In the genomic region with DNA sequence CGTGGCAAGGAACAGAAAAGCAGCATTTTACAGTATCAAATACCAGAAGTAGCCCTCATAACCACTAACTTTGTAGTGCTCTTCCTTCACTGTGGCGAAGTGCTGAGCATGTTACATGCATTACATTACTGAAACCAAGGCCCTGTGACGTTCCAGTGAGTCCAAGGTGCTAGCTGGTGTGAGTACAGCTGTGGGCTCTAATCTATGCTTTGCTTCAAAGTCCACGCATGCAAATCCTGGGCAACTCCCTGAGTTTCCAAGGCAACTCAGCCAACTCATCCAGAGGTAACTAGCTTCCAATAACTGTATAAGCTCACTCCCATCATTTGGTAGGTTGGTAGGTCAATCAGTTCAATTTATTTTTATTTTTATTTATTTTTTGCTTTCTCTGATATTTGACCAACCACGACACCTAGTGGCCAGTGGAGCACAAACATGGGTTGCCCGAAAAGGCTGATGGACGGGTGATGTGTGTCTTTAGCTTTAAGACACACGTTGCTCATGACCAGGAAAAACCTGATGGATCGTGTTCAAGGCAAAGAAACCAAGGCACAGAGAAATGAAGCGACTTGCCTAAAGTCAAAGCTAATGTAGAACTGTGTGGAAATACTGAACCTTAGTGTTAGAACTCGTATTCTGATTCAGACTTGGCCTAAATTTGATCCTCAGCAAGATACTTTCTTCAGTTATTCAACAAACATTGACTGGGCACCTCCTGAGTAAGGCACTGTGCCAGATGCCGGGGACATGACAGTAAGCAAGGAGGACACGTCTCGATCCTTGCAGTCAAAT, we compare ENCODE assay signal across 8 cellular contexts.
DNase-seq lines count a peak whose midpoint lies in the region; ATAC-seq and TF ChIP-seq lines count a peak whose summit lies in the region.

No MANE protein-coding gene starts in this region.

- peaks cover 2% of the 10 kb centered on the region for H3K27me3 Mint-ChIP-seq in neural progenitor cell (ENCODE audit: insufficient read depth, low read depth)

- H3F3A ChIP-seq in neural progenitor cell (ENCODE audit: low read depth): no peaks in the 10 kb centered on the region

- H3K4me3 Mint-ChIP-seq in neural progenitor cell: no peak overlapping the region

- H3K36me3 ChIP-seq in OCI-LY3 (replicated peaks; ENCODE audit: low read depth, low read length) (no peaks in the 10 kb centered on the region), neural progenitor cell (no peaks in the 10 kb centered on the region)

- H3K4me1 Mint-ChIP-seq in neural progenitor cell: peaks cover 5% of the 10 kb centered on the region

- H3K27me3 ChIP-seq in OCI-LY3 (ENCODE audit: low read depth, low read length) (no peaks in the 10 kb centered on the region), neural progenitor cell (no peaks in the 10 kb centered on the region)

- H4K20me1 ChIP-seq in OCI-LY3 (ENCODE audit: insufficient read depth, low read length): no peaks in the 10 kb centered on the region
- H4K20me1 ChIP-seq in neural progenitor cell (ENCODE audit: low read depth): no peaks in the 10 kb centered on the region

- peak; percentile 99 for ATAC-seq in GM21381 (IDR thresholded peaks at IDR 0.05; ENCODE audit: unreplicated experiment)

- H3K4me2 ChIP-seq in OCI-LY3 (ENCODE audit: low read length) (peak overlapping the region; percentile 25), neural progenitor cell (no peak overlapping the region)

- H3K9ac ChIP-seq in OCI-LY3 (ENCODE audit: low read length): no peak overlapping the region
- no peak overlapping the region for H3K9ac ChIP-seq in neural progenitor cell

- H3K36me3 Mint-ChIP-seq in neural progenitor cell: peaks cover 4% of the 10 kb centered on the region

- H3K4me3 ChIP-seq in OCI-LY3 (ENCODE audit: low read length) (no peak overlapping the region), neural progenitor cell (no peak overlapping the region)

- H3K79me2 ChIP-seq in OCI-LY3 (ENCODE audit: low read length) (no peaks in the 10 kb centered on the region), neural progenitor cell (ENCODE audit: low read depth) (no peaks in the 10 kb centered on the region)

- H3K9me3 Mint-ChIP-seq in neural progenitor cell: no peaks in the 10 kb centered on the region

- peak; percentile 65 for TF ChIP-seq CTCF in OCI-LY3 (IDR thresholded peaks at IDR 0.05; ENCODE audit: low read depth, low read length)
- peak; percentile 92 for TF ChIP-seq CTCF in neural progenitor cell (IDR thresholded peaks at IDR 0.05)

- H3K27ac ChIP-seq in OCI-LY3 (ENCODE audit: low read length) (no peak overlapping the region), neural progenitor cell (no peak overlapping the region)

- H3K27ac Mint-ChIP-seq in neural progenitor cell: no peak overlapping the region

- H2AFZ ChIP-seq in OCI-LY3 (ENCODE audit: low read depth, low read length): peak overlapping the region; percentile 61
- no peak overlapping the region for H2AFZ ChIP-seq in neural progenitor cell (replicated peaks)

- DNase-seq in DMS79 treated with DMSO at 0.1 percent for 48 hours (lab: John Stamatoyannopoulos, UW): peak; percentile 49
- DNase-seq in HK-2 (ENCODE audit: unreplicated experiment): peak; percentile 53
- DNase-seq in activated T-cell treated with anti-CD3 and anti-CD28 coated beads, Interleukin-2, amount 50 U/mL, for 48 hours: peak; percentile 71 to 73
- DNase-seq in fibroblast of peridontal ligament (ENCODE audit: extremely low read depth): peak; percentile 83
- DNase-seq in neural progenitor cell (ENCODE audit: low spot score): peak; percentile 77
- peak; percentile 73 for DNase-seq in ureter (ENCODE audit: low spot score)

- H3K9me3 ChIP-seq in OCI-LY3 (ENCODE audit: insufficient read depth, low read length) (no peaks in the 10 kb centered on the region), neural progenitor cell (ENCODE audit: low read depth) (no peaks in the 10 kb centered on the region)

- H3K4me1 ChIP-seq in OCI-LY3 (ENCODE audit: low read length) (peaks cover 15% of the 10 kb centered on the region), neural progenitor cell (peaks cover 9% of the 10 kb centered on the region)
